ENCODE assay signal across 1 cellular context in the genomic region with DNA sequence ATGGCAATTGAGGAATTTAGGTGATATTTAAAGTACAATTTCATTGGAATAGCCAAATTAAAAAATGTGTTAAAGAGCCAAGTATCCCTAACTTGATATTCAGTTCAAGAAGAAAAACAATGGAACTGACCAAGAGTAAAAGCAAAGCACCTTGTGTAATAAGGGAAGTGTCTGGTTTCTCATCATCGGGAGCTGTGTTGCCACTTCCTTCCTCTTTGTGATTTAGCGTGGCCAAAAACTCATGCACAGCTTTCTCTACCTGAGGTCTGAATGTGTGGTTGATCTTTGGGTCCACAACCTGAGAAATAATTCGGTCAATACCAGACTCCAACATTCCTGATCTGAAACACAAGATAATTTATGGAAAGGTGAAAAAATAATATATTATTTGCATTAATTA.
TF ChIP-seq lines count a peak whose summit lies in the region.

No MANE protein-coding gene starts in this region.

TF ChIP-seq in WTC11, 78 proteins besides CTCF, POLR2A, EP300 and RAD21 (continued from another document):
- TF ChIP-seq AFF4 (CRISPR knock-in tag; IDR thresholded peaks at IDR 0.05; ENCODE audit: borderline replicate concordance) (no peak), ERG (CRISPR knock-in tag; IDR thresholded peaks at IDR 0.05) (no peak), ZBTB43 (CRISPR knock-in tag; IDR thresholded peaks at IDR 0.05) (no peak), PRDM15 (CRISPR knock-in tag; IDR thresholded peaks at IDR 0.05) (no peak), ZNF512 (CRISPR knock-in tag; IDR thresholded peaks at IDR 0.05; ENCODE audit: borderline replicate concordance) (no peak), GRHL2 (CRISPR knock-in tag; IDR thresholded peaks at IDR 0.05; ENCODE audit: insufficient replicate concordance, severe bottlenecking) (no peak), CDX4 (CRISPR knock-in tag; IDR thresholded peaks at IDR 0.05; ENCODE audit: borderline replicate concordance) (no peak), ARID4B (CRISPR knock-in tag; IDR thresholded peaks at IDR 0.05; ENCODE audit: borderline replicate concordance) (no peak), RORB (CRISPR knock-in tag; IDR thresholded peaks at IDR 0.05) (no peak), FOXK1 (CRISPR knock-in tag; IDR thresholded peaks at IDR 0.05) (no peak), ZNF671 (CRISPR knock-in tag; IDR thresholded peaks at IDR 0.05) (no peak), OVOL2 (CRISPR knock-in tag; IDR thresholded peaks at IDR 0.05; ENCODE audit: borderline replicate concordance) (no peak)
- TF ChIP-seq, protein P1, sequence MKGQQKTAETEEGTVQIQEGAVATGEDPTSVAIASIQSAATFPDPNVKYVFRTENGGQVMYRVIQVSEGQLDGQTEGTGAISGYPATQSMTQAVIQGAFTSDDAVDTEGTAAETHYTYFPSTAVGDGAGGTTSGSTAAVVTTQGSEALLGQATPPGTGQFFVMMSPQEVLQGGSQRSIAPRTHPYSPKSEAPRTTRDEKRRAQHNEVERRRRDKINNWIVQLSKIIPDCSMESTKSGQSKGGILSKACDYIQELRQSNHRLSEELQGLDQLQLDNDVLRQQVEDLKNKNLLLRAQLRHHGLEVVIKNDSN (CRISPR knock-in tag; IDR thresholded peaks at IDR 0.05) = no peak
- TF ChIP-seq, protein P2, sequence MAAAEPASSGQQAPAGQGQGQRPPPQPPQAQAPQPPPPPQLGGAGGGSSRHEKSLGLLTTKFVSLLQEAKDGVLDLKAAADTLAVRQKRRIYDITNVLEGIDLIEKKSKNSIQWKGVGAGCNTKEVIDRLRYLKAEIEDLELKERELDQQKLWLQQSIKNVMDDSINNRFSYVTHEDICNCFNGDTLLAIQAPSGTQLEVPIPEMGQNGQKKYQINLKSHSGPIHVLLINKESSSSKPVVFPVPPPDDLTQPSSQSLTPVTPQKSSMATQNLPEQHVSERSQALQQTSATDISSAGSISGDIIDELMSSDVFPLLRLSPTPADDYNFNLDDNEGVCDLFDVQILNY (CRISPR knock-in tag; IDR thresholded peaks at IDR 0.05) = no peak
